ENCODE assay signal across 19 cellular contexts in genomic region chr16:85594621-85595298, GRCh38. TPM values are rescaled to one million over a fixed set of nuclear protein-coding genes. Genes with fewer than 3 reads are reported as not detected.
DNase-seq lines count a peak whose midpoint lies in the region; ATAC-seq and TF ChIP-seq lines count a peak whose summit lies in the region.
"Had no signal": no experiment of that assay in that cellular context is flagged by ENCODE, and none has a peak within 500 bp of the region (broad histone marks: within the 10 kb centered on the region; RNA-seq: fewer than 3 reads in every experiment).

No MANE protein-coding gene starts in this region.

- H2AFZ ChIP-seq in IMR-90 (replicated peaks; ENCODE audit: low read length, poor library complexity), result no peak overlapping the region
- H2AFZ ChIP-seq in smooth muscle cell (ENCODE audit: low read depth), result no peak overlapping the region

- H3K9me3 Mint-ChIP-seq in activated T-helper 17 cell treated with anti-CD3 and anti-CD28 coated beads, Interleukin-2, amount 50 U/mL, for 72 hours, result no peaks in the 10 kb centered on the region
- H3K9me3 Mint-ChIP-seq: CD8-positive, alpha-beta memory T cell had no signal

- H3K4me1 Mint-ChIP-seq in activated T-helper 17 cell treated with anti-CD3 and anti-CD28 coated beads, Interleukin-2, amount 50 U/mL, for 72 hours, result peaks cover 4% of the 10 kb centered on the region

- H3K4ac ChIP-seq in IMR-90 (ENCODE audit: low read depth, low read length) (no peak overlapping the region), mesendoderm (ENCODE audit: low read depth, low read length) (no peak overlapping the region)

- no peaks in the 10 kb centered on the region for H3K9me3 ChIP-seq in IMR-90 (ENCODE audit: control insufficient read depth, insufficient read depth, low read length)
- no peaks in the 10 kb centered on the region for H3K9me3 ChIP-seq in sigmoid colon
- no peaks in the 10 kb centered on the region for H3K9me3 ChIP-seq in smooth muscle cell (replicated peaks; ENCODE audit: low read depth)
- H3K9me3 ChIP-seq: SJCRH30 had no signal

- in situ Hi-C loops in IMR-90 (cut with MboI; ENCODE audit: low sequenced_read_pairs), result no loop called here
- in situ Hi-C loops in brain microvascular endothelial cell (cut with HindIII; ENCODE audit: low pct_ligation_motif_present, low sequenced_read_pairs), result no loop called here

- BruUV-seq in IMR-90 (replicated peaks; lab: Mats Ljungman, UMichigan), result no TSS peak

- H3K18ac ChIP-seq in IMR-90 (ENCODE audit: low read depth, low read length), result no peak overlapping the region
- H3K18ac ChIP-seq in mesendoderm (ENCODE audit: low read length), result no peak overlapping the region

- H3K27ac ChIP-seq in IMR-90 (ENCODE audit: insufficient read depth, low read length), result no peak overlapping the region
- H3K27ac ChIP-seq in mesendoderm (ENCODE audit: low read depth, low read length), result no peak overlapping the region
- H3K27ac ChIP-seq in sigmoid colon, result peak overlapping the region in 3 of 4 donors; percentile 65 to 75 (median 70)
- H3K27ac ChIP-seq in smooth muscle cell (ENCODE audit: low read depth), result no peak overlapping the region
- H3K27ac ChIP-seq in brain microvascular endothelial cell, result no peak overlapping the region
- H3K27ac ChIP-seq: SJCRH30 had no signal

- H4K91ac ChIP-seq in IMR-90 (ENCODE audit: insufficient read depth, low read depth, low read length), result no peak overlapping the region

- no peak for TF ChIP-seq CTCF in IMR-90 (conservative IDR thresholded peaks at IDR 0.05; ENCODE audit: low read depth, low read length)
- no peak for TF ChIP-seq CTCF in sigmoid colon (IDR thresholded peaks at IDR 0.05)
- no peak for TF ChIP-seq CTCF in smooth muscle cell (IDR thresholded peaks at IDR 0.05; ENCODE audit: borderline replicate concordance, insufficient read depth, poor library complexity, severe bottlenecking)
- no peak for TF ChIP-seq CTCF in brain microvascular endothelial cell (IDR thresholded peaks at IDR 0.05; ENCODE audit: low read depth, low read length, missing control alignments)

- H2AK9ac ChIP-seq in IMR-90 (replicated peaks; ENCODE audit: low read depth, low read length, poor library complexity), result peak overlapping the region; percentile 31

- H4K5ac ChIP-seq in IMR-90 (ENCODE audit: low read depth, low read length) (no peak overlapping the region), mesendoderm (ENCODE audit: low read length) (no peak overlapping the region)

- H2BK15ac ChIP-seq in IMR-90 (ENCODE audit: low read depth, low read length), result no peak overlapping the region
- H2BK15ac ChIP-seq in mesendoderm (replicated peaks; ENCODE audit: low read depth), result no peak overlapping the region

- no peaks in the 10 kb centered on the region for H3K27me3 ChIP-seq in IMR-90 (ENCODE audit: control insufficient read depth, insufficient read depth, low read length)
- H3K27me3 ChIP-seq in mesendoderm (ENCODE audit: insufficient read depth, low read length, poor library complexity), result no peaks in the 10 kb centered on the region
- H3K27me3 ChIP-seq in sigmoid colon, result no peaks in the 10 kb centered on the region
- H3K27me3 ChIP-seq in smooth muscle cell (ENCODE audit: low read depth), result no peaks in the 10 kb centered on the region
- no peaks in the 10 kb centered on the region for H3K27me3 ChIP-seq in brain microvascular endothelial cell (replicated peaks)
- H3K27me3 ChIP-seq: SJCRH30 had no signal

- no peak for ATAC-seq in IMR-90 (ENCODE audit: low read depth)
- ATAC-seq in activated T-helper 17 cell treated with anti-CD3 and anti-CD28 coated beads, Interleukin-2, amount 50 U/mL, for 72 hours (replicated peaks), result no peak

- TF ChIP-seq POLR2A in IMR-90 (IDR thresholded peaks at IDR 0.05; ENCODE audit: low read depth, low read length) (no peak), sigmoid colon (IDR thresholded peaks at IDR 0.05) (no peak)

- POLR2A ChIA-PET in IMR-90 (lab: Charles Lee; ENCODE audit: unreplicated experiment), result no interaction called here

- no peak overlapping the region for H3K9ac ChIP-seq in IMR-90 (ENCODE audit: low read depth, low read length)
- H3K9ac ChIP-seq in mesendoderm (ENCODE audit: low read length), result no peak overlapping the region
- H3K9ac ChIP-seq in smooth muscle cell (ENCODE audit: low read depth), result no peak overlapping the region

- H2BK20ac ChIP-seq in IMR-90 (ENCODE audit: low read depth, low read length), result no peak overlapping the region

- no peak for TF ChIP-seq RAD21 in IMR-90 (IDR thresholded peaks at IDR 0.05; ENCODE audit: low read length)

- dilution Hi-C loops in IMR-90 (cut with HindIII; ENCODE audit: low sequenced_read_pairs, unreplicated experiment), result no loop called here

- CTCF ChIA-PET in IMR-90 (lab: Yijun Ruan, JAX), result no interaction called here

- peaks cover 11 to 64% of the 10 kb centered on the region in 2 experiments for H3K79me1 ChIP-seq in IMR-90 (ENCODE audit: low read depth in 1 of 2, low read length in 2 of 2)
- H3K79me1 ChIP-seq in mesendoderm (ENCODE audit: low read length), result peaks cover 11% of the 10 kb centered on the region

- H3K36me3 Mint-ChIP-seq in activated T-helper 17 cell treated with anti-CD3 and anti-CD28 coated beads, Interleukin-2, amount 50 U/mL, for 72 hours (ENCODE audit: low read depth), result no peaks in the 10 kb centered on the region

- H2BK5ac ChIP-seq in IMR-90 (ENCODE audit: low read depth, low read length, poor library complexity, severe bottlenecking) (no peak overlapping the region), mesendoderm (ENCODE audit: low read length) (no peak overlapping the region)

- H3K56ac ChIP-seq in IMR-90 (ENCODE audit: extremely low read depth, insufficient read depth, low read length) (no peak overlapping the region), mesendoderm (ENCODE audit: low read length) (no peak overlapping the region)

- H3K79me2 ChIP-seq in mesendoderm (ENCODE audit: control insufficient read depth, insufficient read depth, low read length) (peaks cover 9% of the 10 kb centered on the region), smooth muscle cell (ENCODE audit: low read depth) (peaks cover 13% of the 10 kb centered on the region)

- no peaks in the 10 kb centered on the region for H3K36me3 ChIP-seq in IMR-90 (ENCODE audit: control insufficient read depth, insufficient read depth, low read length)
- H3K36me3 ChIP-seq in mesendoderm (ENCODE audit: control insufficient read depth, insufficient read depth, low read length), result no peaks in the 10 kb centered on the region
- H3K36me3 ChIP-seq in sigmoid colon, result no peaks in the 10 kb centered on the region
- H3K36me3 ChIP-seq in smooth muscle cell (ENCODE audit: low read depth), result no peaks in the 10 kb centered on the region
- no peaks in the 10 kb centered on the region for H3K36me3 ChIP-seq in brain microvascular endothelial cell (replicated peaks)
- H3K36me3 ChIP-seq: SJCRH30 had no signal

- no peak overlapping the region for H2AK5ac ChIP-seq in IMR-90 (ENCODE audit: low read depth, low read length)
- no peak overlapping the region for H2AK5ac ChIP-seq in mesendoderm (ENCODE audit: low read length)

- no peaks in the 10 kb centered on the region for H3F3A ChIP-seq in smooth muscle cell (ENCODE audit: low read depth)

- no peak for TF ChIP-seq EP300 in sigmoid colon (IDR thresholded peaks at IDR 0.05)

- no peaks in the 10 kb centered on the region for H3K27me3 Mint-ChIP-seq in activated T-helper 17 cell treated with anti-CD3 and anti-CD28 coated beads, Interleukin-2, amount 50 U/mL, for 72 hours
- H3K27me3 Mint-ChIP-seq: B cell; CD8-positive, alpha-beta memory T cell had no signal

- H2BK120ac ChIP-seq in IMR-90 (ENCODE audit: low read depth, low read length) (no peak overlapping the region), mesendoderm (ENCODE audit: low read depth, low read length) (no peak overlapping the region)

- peaks cover 8% of the 10 kb centered on the region for H3K4me1 ChIP-seq in IMR-90 (ENCODE audit: control insufficient read depth, insufficient read depth, low read length)
- H3K4me1 ChIP-seq in mesendoderm (ENCODE audit: control insufficient read depth, low read depth, low read length), result no peaks in the 10 kb centered on the region
- H3K4me1 ChIP-seq in sigmoid colon, result peaks cover 0 to 36% (median 32%) of the 10 kb centered on the region in 4 donors
- peaks cover 18% of the 10 kb centered on the region for H3K4me1 ChIP-seq in smooth muscle cell (ENCODE audit: low read depth)
- H3K4me1 ChIP-seq: SJCRH30 had no signal

- H3K9me1 ChIP-seq in IMR-90 (ENCODE audit: insufficient read depth, low read length), result peaks cover 20% of the 10 kb centered on the region

- H3K27ac Mint-ChIP-seq in activated T-helper 17 cell treated with anti-CD3 and anti-CD28 coated beads, Interleukin-2, amount 50 U/mL, for 72 hours, result peak overlapping the region; percentile 34
- H3K27ac Mint-ChIP-seq: B cell had no signal

- H4K8ac ChIP-seq in IMR-90 (ENCODE audit: low read depth in 2 of 2, low read length in 2 of 2) (no peak overlapping the region), mesendoderm (ENCODE audit: low read depth, low read length) (no peak overlapping the region)

- H4K20me1 ChIP-seq in IMR-90 (ENCODE audit: insufficient read depth, low read length) (peaks cover 85% of the 10 kb centered on the region), smooth muscle cell (ENCODE audit: low read depth) (peaks cover 88% of the 10 kb centered on the region)

- H3K14ac ChIP-seq in IMR-90 (replicated peaks; ENCODE audit: low read depth, low read length), result no peak overlapping the region

- H3K4me3 Mint-ChIP-seq in activated T-helper 17 cell treated with anti-CD3 and anti-CD28 coated beads, Interleukin-2, amount 50 U/mL, for 72 hours, result no peak overlapping the region
- H3K4me3 Mint-ChIP-seq: B cell had no signal

- H3K4me2 ChIP-seq in IMR-90 (ENCODE audit: low read depth, low read length) (no peak overlapping the region), mesendoderm (ENCODE audit: low read length) (no peak overlapping the region), smooth muscle cell (no peak overlapping the region)

- no peak for DNase-seq in IMR-90
- DNase-seq in mesendoderm, result no peak
- DNase-seq in sigmoid colon, result no peak
- no peak for DNase-seq in smooth muscle cell (lab: John Stamatoyannopoulos, UW; ENCODE audit: unreplicated experiment)
- DNase-seq in brain microvascular endothelial cell, result no peak
- DNase-seq in NK-92 treated with Interleukin-12 subunit alpha and Interleukin-12 subunit beta, amount 100 ng/mL, for 24 hours (lab: John Stamatoyannopoulos, UW), result no peak
- DNase-seq: ACHN; CD8-positive, alpha-beta memory T cell; GF-D8; H7; MM.1S; NCI-H1105; NCI-H187 treated with DMSO at 0.1 percent for 48 hours; NCI-H446; NCI-H748 treated with DMSO at 0.1 percent for 48 hours; RPMI8226; SJCRH30 had no signal

- H3K23ac ChIP-seq in IMR-90 (ENCODE audit: low read depth, low read length) (no peak overlapping the region), mesendoderm (ENCODE audit: low read length) (peak overlapping the region; percentile 7)

- intact Hi-C loops in IMR-90 (cut with micrococcal nuclease), result no loop called here
- intact Hi-C loops in sigmoid colon (cut with DNase I), result no loop called here

- WGBS in IMR-90 (ENCODE audit: extremely low coverage in 2 of 2, insufficient read length in 1 of 2), 2 experiments, result 90% methylated on average over 13 of the region's 19 CpGs; no CpG with 5 or more reads in 1 of the 2 experiments
- WGBS in mesendoderm (ENCODE audit: extremely low coverage, insufficient coverage, low lambda C conversion rate), result no CpG with 5 or more reads among the region's 19 CpGs
- 85% methylated on average over 19 of the region's 19 CpGs for WGBS in sigmoid colon, 2 donors
- WGBS in smooth muscle cell (ENCODE audit: low lambda C conversion rate), result 90% methylated on average over 19 of the region's 19 CpGs

- H3K4me3 ChIP-seq in IMR-90 (ENCODE audit: insufficient read depth, low read depth, low read length) (no peak overlapping the region), mesendoderm (ENCODE audit: low read length) (no peak overlapping the region), sigmoid colon (no peak overlapping the region), smooth muscle cell (no peak overlapping the region), brain microvascular endothelial cell (ENCODE audit: low read depth, low read length) (no peak overlapping the region)
- H3K4me3 ChIP-seq: SJCRH30 had no signal

RNA-seq across cellular contexts. Expression of gene GSE1, which starts 18.4 kb away (rescaled TPM):
- total RNA-seq in IMR-90 (2012; rRNA removed) (9.4 and 14.9 TPM in 2 replicates), sigmoid colon (10 to 100 TPM; 30.8 to 76.7 (median 47.3) TPM), smooth muscle cell (21.4 and 27.7 TPM in 2 replicates)
- polyA plus RNA-seq in IMR-90 (2012; rRNA removed) (25.5 and 30.8 TPM in 2 replicates), sigmoid colon (10 to 100 TPM; 12.0 to 49.5 (median 19.4) TPM), smooth muscle cell (13.6 and 17.1 TPM in 2 replicates)
- polyA plus RNA-seq in IMR-90 (2012; cell fraction: cytosol; rRNA removed), result 17.0 and 25.6 TPM in 2 replicates
- 79.5 and 93.9 TPM in 2 replicates for polyA plus RNA-seq in IMR-90 (2012; cell fraction: nucleus; rRNA removed; ENCODE audit: low replicate concordance)
- 10 to 100 TPM; 12.1 to 17.4 TPM for total RNA-seq in activated T-helper 17 cell treated with anti-CD3 and anti-CD28 coated beads, Interleukin-2, amount 50 U/mL, for 72 hours
- 16.7 TPM for polyA plus RNA-seq in mesendoderm (2013, experiment 1 of 2)
- polyA plus RNA-seq in mesendoderm (2013, experiment 2 of 2), result 17.3 TPM

Comparison
In these comparisons a context has a peak if more than half of its experiments do, and no peak if none do; other contexts are left out.
1. H3K27ac ChIP-seq: peak in sigmoid colon (3 of 4); none in IMR-90 (single experiment), mesendoderm (single experiment), smooth muscle cell (single experiment) and brain microvascular endothelial cell (single experiment).